Comparison of ENCODE assay signal across 1 cellular context in genomic region chr13:45341034-45341798, GRCh38.
A peak's percentile ranks its signal among the peaks of the same experiment; 100 is the strongest.
TF ChIP-seq lines count a peak whose summit lies in the region.

Gene TPT1, minus strand, starts transcription at chr13:45341183. Its CDS starts 114 bp downstream, at chr13:45341069.

TF ChIP-seq in GM12878, 131 proteins besides CTCF, POLR2A, EP300 and RAD21 (continued from another document):
- no peak for TF ChIP-seq PRDM15 (CRISPR knock-in tag; IDR thresholded peaks at IDR 0.05)
- no peak for TF ChIP-seq ZSCAN29 (IDR thresholded peaks at IDR 0.05)
- TF ChIP-seq ZNF207 (IDR thresholded peaks at IDR 0.05; ENCODE audit: borderline replicate concordance), result no peak
- no peak; the same call in 1 of the 2 replicates for TF ChIP-seq GATAD2B (conservative IDR thresholded peaks at IDR 0.05; ENCODE audit: low read depth)
- no peak for TF ChIP-seq NFYA (IDR thresholded peaks at IDR 0.05; ENCODE audit: borderline replicate concordance, low read depth, low read length)
- TF ChIP-seq ZNF622 (IDR thresholded peaks at IDR 0.05), result no peak
- TF ChIP-seq TCF3 (IDR thresholded peaks at IDR 0.05; ENCODE audit: borderline replicate concordance, insufficient read depth, low read depth, low read length), result peak; percentile 68; the same call in 1 of the 2 replicates
- TF ChIP-seq EZH2 (IDR thresholded peaks at IDR 0.05; ENCODE audit: borderline replicate concordance, control insufficient read depth, low read depth, low read length), result no peak
- peak; percentile 12 to 96 for TF ChIP-seq EGR1 (IDR thresholded peaks at IDR 0.05; ENCODE audit: borderline replicate concordance in 1 of 2, low read depth in 2 of 2, low read length in 2 of 2)
- TF ChIP-seq BMI1 (IDR thresholded peaks at IDR 0.05; ENCODE audit: borderline replicate concordance), result no peak
- TF ChIP-seq CHD1 (IDR thresholded peaks at IDR 0.05; ENCODE audit: low read depth, low read length), result 0 out of 2 replicates have a peak, but pooled peaks have one; percentile 31
- TF ChIP-seq CREM (IDR thresholded peaks at IDR 0.05; ENCODE audit: low read depth), result peak; percentile 99
- TF ChIP-seq IRF4 (IDR thresholded peaks at IDR 0.05; ENCODE audit: low read depth, low read length), result no peak
- TF ChIP-seq SP1 (IDR thresholded peaks at IDR 0.05; ENCODE audit: low read depth, low read length), result peak; percentile 69
- no peak for TF ChIP-seq STAT1 (conservative IDR thresholded peaks at IDR 0.05)
- TF ChIP-seq BCL11A (IDR thresholded peaks at IDR 0.05; ENCODE audit: low read depth, low read length), result no peak; the same call in 1 of the 2 replicates
- peak; percentile 30; the same call in 1 of the 2 replicates for TF ChIP-seq RUNX3 (IDR thresholded peaks at IDR 0.05; ENCODE audit: low read length)
- no peak for TF ChIP-seq YY1 (IDR thresholded peaks at IDR 0.05; ENCODE audit: low read depth, low read length)
- peak; percentile 34; the same call in 1 of the 2 replicates for TF ChIP-seq PAX5 (IDR thresholded peaks at IDR 0.05; ENCODE audit: borderline replicate concordance, low read depth, low read length)
- no peak for TF ChIP-seq NFIC (IDR thresholded peaks at IDR 0.05; ENCODE audit: low read depth, low read length)
- no peak for TF ChIP-seq REST (IDR thresholded peaks at IDR 0.05; ENCODE audit: low read depth, low read length)
- TF ChIP-seq FOS (IDR thresholded peaks at IDR 0.05; ENCODE audit: borderline replicate concordance, extremely low read depth, insufficient read length), result no peak
- peak; percentile 80; the same call in 1 of the 2 replicates for TF ChIP-seq HDGF (IDR thresholded peaks at IDR 0.05)
- no peak for TF ChIP-seq YBX1 (IDR thresholded peaks at IDR 0.05)
- no peak for TF ChIP-seq ZZZ3 (IDR thresholded peaks at IDR 0.05; ENCODE audit: control insufficient read depth, insufficient read length, low read depth)
- TF ChIP-seq BCLAF1 (IDR thresholded peaks at IDR 0.05), result no peak
- peak; percentile 38; the same call in 1 of the 2 replicates for TF ChIP-seq PKNOX1 (IDR thresholded peaks at IDR 0.05)
- no peak for TF ChIP-seq E4F1 (IDR thresholded peaks at IDR 0.05; ENCODE audit: borderline replicate concordance, partially characterized antibody)
- TF ChIP-seq HSF1 (IDR thresholded peaks at IDR 0.05; ENCODE audit: low read depth, low read length), result no peak; the same call in 1 of the 2 replicates
- TF ChIP-seq ZBTB33 (IDR thresholded peaks at IDR 0.05), result no peak
- TF ChIP-seq SMAD5 (IDR thresholded peaks at IDR 0.05; ENCODE audit: low read depth), result peak; percentile 94
- TF ChIP-seq LARP7 (IDR thresholded peaks at IDR 0.05), result no peak
- TF ChIP-seq RFX5 (IDR thresholded peaks at IDR 0.05; ENCODE audit: low read depth, low read length), result peak; percentile 44; the same call in 1 of the 2 replicates
- 0 out of 2 replicates have a peak, but pooled peaks have one; percentile 24 for TF ChIP-seq WRNIP1 (IDR thresholded peaks at IDR 0.05; ENCODE audit: borderline replicate concordance, low read depth, low read length)
- TF ChIP-seq CBFB (IDR thresholded peaks at IDR 0.05; ENCODE audit: low read depth), result peak; percentile 63; the same call in 1 of the 2 replicates
- no peak for TF ChIP-seq ZNF384 (IDR thresholded peaks at IDR 0.05; ENCODE audit: borderline replicate concordance, low read depth, low read length)
- peak; percentile 33 for TF ChIP-seq MYC (IDR thresholded peaks at IDR 0.05; ENCODE audit: insufficient read depth, insufficient read length, insufficient replicate concordance, low read length, severe bottlenecking)
- TF ChIP-seq CHD2 (IDR thresholded peaks at IDR 0.05; ENCODE audit: borderline replicate concordance, low read depth, low read length), result peak; percentile 84
- TF ChIP-seq SUPT20H (IDR thresholded peaks at IDR 0.05; ENCODE audit: borderline replicate concordance, control insufficient read depth, low read depth, low read length), result no peak
- peak; percentile 64; the same call in 1 of the 2 replicates for TF ChIP-seq NR2C1 (IDR thresholded peaks at IDR 0.05)
- 0 out of 2 replicates have a peak, but pooled peaks have one; percentile 39 for TF ChIP-seq ASH2L (IDR thresholded peaks at IDR 0.05; ENCODE audit: borderline replicate concordance, low read depth)
- TF ChIP-seq MTA3 (IDR thresholded peaks at IDR 0.05; ENCODE audit: borderline replicate concordance, low read length), result no peak
- no peak for TF ChIP-seq STAT3 (IDR thresholded peaks at IDR 0.05; ENCODE audit: low read depth, low read length)
- TF ChIP-seq SIX5 (IDR thresholded peaks at IDR 0.05; ENCODE audit: low read depth, low read length, severe bottlenecking), result no peak
- TF ChIP-seq ATF2 (IDR thresholded peaks at IDR 0.05; ENCODE audit: low read length), result peak; percentile 34; the same call in 1 of the 2 replicates
- TF ChIP-seq KDM1A (IDR thresholded peaks at IDR 0.05; ENCODE audit: borderline replicate concordance), result no peak
